In genomic region chr3:157081681-157082210, GRCh38 we compare ENCODE assay signal across 8 cellular contexts.
DNase-seq lines count a peak whose midpoint lies in the region; ATAC-seq and TF ChIP-seq lines count a peak whose summit lies in the region.

No MANE protein-coding gene starts in this region.

- WGBS in right lobe of liver (ENCODE audit: insufficient coverage, low coverage, low lambda C conversion rate, missing lambda C conversion rate) = 7% methylated on average over 10 of the region's 14 CpGs

- H3K36me3 Mint-ChIP-seq in chondrocyte (ENCODE audit: low read depth) = no peaks in the 10 kb centered on the region

- no peak for TF ChIP-seq POLR2A in right lobe of liver (IDR thresholded peaks at IDR 0.05)

- H3K4me1 Mint-ChIP-seq in chondrocyte (ENCODE audit: low read depth) = peaks cover 64% of the 10 kb centered on the region

- no peaks in the 10 kb centered on the region for H3K27me3 Mint-ChIP-seq in chondrocyte (ENCODE audit: low read depth)

- H3K27me3 ChIP-seq in WERI-Rb-1 (ENCODE audit: insufficient read depth, low read depth, severe bottlenecking) (no peaks in the 10 kb centered on the region), right lobe of liver (no peaks in the 10 kb centered on the region)

- peak overlapping the region; percentile 19 for H3K4me3 Mint-ChIP-seq in chondrocyte (ENCODE audit: unreplicated experiment)

- peak overlapping the region; percentile 89 for H3K27ac Mint-ChIP-seq in chondrocyte (ENCODE audit: unreplicated experiment)

- ATAC-seq in HG03175 (IDR thresholded peaks at IDR 0.05; ENCODE audit: unreplicated experiment) = peak; percentile 88
- peak; percentile 95 to 98 (median 96) for ATAC-seq in right lobe of liver

- H3K9me3 ChIP-seq in WERI-Rb-1 (ENCODE audit: severe bottlenecking) (no peaks in the 10 kb centered on the region), right lobe of liver (no peaks in the 10 kb centered on the region)

- H3K27ac ChIP-seq in WERI-Rb-1 = no peak overlapping the region
- peak overlapping the region; percentile 15 to 72 (median 71) for H3K27ac ChIP-seq in right lobe of liver

- H3K4me1 ChIP-seq in right lobe of liver = peaks cover 0 to 16% (median 6%) of the 10 kb centered on the region in 4 donors

- peak; percentile 80 for DNase-seq in activated CD4-positive, CD25-positive, alpha-beta regulatory T cell treated with anti-CD3 and anti-CD28 coated beads, Interleukin-2, amount 50 U/mL, for 16 hours (ENCODE audit: low read depth, low spot score)
- DNase-seq in activated CD4-positive, CD25-positive, alpha-beta regulatory T cell (lab: John Stamatoyannopoulos, UW) = no peak
- DNase-seq in WERI-Rb-1 (peak; percentile 90), chondrocyte (ENCODE audit: low spot score) (peak; percentile 96), right lobe of liver (peak; percentile 87 to 91 (median 89)), UCSD-AML1 (lab: John Stamatoyannopoulos, UW; ENCODE audit: unreplicated experiment) (no peak)
- peak; percentile 67 to 83 (median 76) for DNase-seq in stimulated activated CD4-positive, alpha-beta T cell treated with anti-CD3 and anti-CD28 coated beads, TNF-alpha, amount 100 ng/mL, for 24 hours (ENCODE audit: low read depth in 3 of 3)

- H3K9me3 Mint-ChIP-seq in chondrocyte (ENCODE audit: low read depth) = no peaks in the 10 kb centered on the region

- TF ChIP-seq CTCF in WERI-Rb-1 (IDR thresholded peaks at IDR 0.05; ENCODE audit: low read depth, low read length) = peak; percentile 94
- TF ChIP-seq CTCF in chondrocyte (IDR thresholded peaks at IDR 0.05) = peak; percentile 99
- peak; percentile 93 to 99 (median 96) for TF ChIP-seq CTCF in right lobe of liver (IDR thresholded peaks at IDR 0.05)

- intact Hi-C loops in right lobe of liver (cut with DNase I) = loop anchor here (10.0 kb wide), 3 partner anchors 53 to 407 kb away; partner anchors contain the start of gene TIPARP (in 2 of the 2)

- H3K4me3 ChIP-seq in WERI-Rb-1 (ENCODE audit: low read depth, low read length) = no peak overlapping the region
- H3K4me3 ChIP-seq in right lobe of liver = no peak overlapping the region

- no peaks in the 10 kb centered on the region for H3K36me3 ChIP-seq in WERI-Rb-1
- H3K36me3 ChIP-seq in right lobe of liver = no peaks in the 10 kb centered on the region

Comparison
In these comparisons a context has a peak if more than half of its experiments do, and no peak if none do; other contexts are left out.
1. DNase-seq: peak in activated CD4-positive, CD25-positive, alpha-beta regulatory T cell treated with anti-CD3 and anti-CD28 coated beads, Interleukin-2, amount 50 U/mL, for 16 hours (single experiment), WERI-Rb-1 (single experiment), chondrocyte (single experiment), right lobe of liver (3 of 3) and stimulated activated CD4-positive, alpha-beta T cell treated with anti-CD3 and anti-CD28 coated beads, TNF-alpha, amount 100 ng/mL, for 24 hours (3 of 3); none in activated CD4-positive, CD25-positive, alpha-beta regulatory T cell (0 of 4) and UCSD-AML1 (single experiment).
2. Peak in every context shown above with its lines, with median percentiles within 50 percentile points of each other: CTCF ChIP-seq.